8 cellular contexts compared by ENCODE assay signal in the genomic region with DNA sequence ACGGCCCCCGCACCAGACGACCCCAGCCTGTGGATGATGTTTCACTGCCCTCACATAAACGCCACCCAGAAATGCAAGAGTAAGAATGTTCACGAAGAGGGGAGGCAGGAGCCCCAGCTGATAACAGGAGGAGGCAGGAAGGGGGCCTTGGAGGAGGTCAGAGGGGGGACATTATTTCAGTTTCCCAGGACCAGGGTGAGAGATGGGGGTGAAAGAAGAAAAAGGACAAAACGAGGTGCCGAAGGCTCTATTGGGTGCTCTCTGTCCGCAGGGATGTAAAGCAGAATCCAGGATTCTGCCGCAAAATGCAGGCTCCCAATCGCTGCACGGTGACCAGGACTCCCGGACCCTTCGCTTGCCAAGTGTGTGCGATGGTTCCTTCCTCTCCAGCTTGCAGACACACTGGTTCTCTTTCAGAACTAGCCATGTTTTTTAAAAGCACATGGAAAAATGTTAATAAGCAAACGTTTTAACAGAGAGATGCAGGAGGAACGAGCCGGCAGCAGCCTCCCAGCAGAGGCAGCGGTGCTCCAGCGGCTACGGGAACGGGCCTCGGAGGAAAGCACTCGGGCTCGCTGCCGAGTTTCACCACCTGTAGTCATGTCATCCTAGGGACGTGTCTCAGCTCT. TPM values are rescaled to one million over a fixed set of nuclear protein-coding genes. Genes with fewer than 3 reads are reported as not detected.
DNase-seq lines count a peak whose midpoint lies in the region; ATAC-seq and TF ChIP-seq lines count a peak whose summit lies in the region.

No MANE protein-coding gene starts in this region.

- H3K4me3 ChIP-seq in effector memory CD4-positive, alpha-beta T cell (ENCODE audit: insufficient read depth, low read depth, low read length, poor library complexity, severe bottlenecking) = no peak overlapping the region

- no peaks in the 10 kb centered on the region for H3K9me3 ChIP-seq in CD4-positive, alpha-beta T cell (ENCODE audit: control insufficient read depth, low read length)
- H3K9me3 ChIP-seq in effector memory CD4-positive, alpha-beta T cell (ENCODE audit: control insufficient read depth, low read length) = no peaks in the 10 kb centered on the region

- H3K27me3 Mint-ChIP-seq in CD4-positive, alpha-beta T cell = no peaks in the 10 kb centered on the region
- peaks cover 44% of the 10 kb centered on the region for H3K27me3 Mint-ChIP-seq in neural crest cell (ENCODE audit: low read depth)

- CTCF ChIA-PET in CD4-positive, alpha-beta T cell (lab: Charles Lee) = interaction anchor here (0.8 to 3.0 kb wide), 16 partner anchors 10 to 787 kb away, joined by 3 to 32 read pairs (median 5); no protein-coding TSS in a partner anchor

- H3K4me1 ChIP-seq in effector memory CD4-positive, alpha-beta T cell (ENCODE audit: control insufficient read depth, insufficient read depth, low read length, poor library complexity, severe bottlenecking) = peaks cover 11% of the 10 kb centered on the region

- POLR2A ChIA-PET in CD4-positive, alpha-beta T cell (lab: Charles Lee) = interaction anchor here (0.7 to 3.2 kb wide), 11 partner anchors 14 to 191 kb away, joined by 3 to 11 read pairs (median 4); partner anchors contain the start of genes ATP5F1E and PRELID3B

- peaks cover 15% of the 10 kb centered on the region for H3K36me3 ChIP-seq in effector memory CD4-positive, alpha-beta T cell (ENCODE audit: control insufficient read depth, insufficient read depth, low read length)

- no peak for ATAC-seq in CD4-positive, alpha-beta T cell (ENCODE audit: poor library complexity)
- ATAC-seq in GM18498 (IDR thresholded peaks at IDR 0.05; ENCODE audit: unreplicated experiment) = no peak

- DNase-seq in CD4-positive, alpha-beta T cell = no peak
- DNase-seq in NCI-H2171 (lab: John Stamatoyannopoulos, UW) (peak; percentile 45), neural crest cell (ENCODE audit: low read depth, low spot score) (peak; percentile 27), DMS53 treated with DMSO at 0.1 percent for 48 hours (lab: John Stamatoyannopoulos, UW; ENCODE audit: unreplicated experiment) (no peak), NOMO-1 treated with DMSO at 0.1 percent for 48 hours (lab: John Stamatoyannopoulos, UW; ENCODE audit: unreplicated experiment) (no peak)
- no peak for DNase-seq in effector memory CD4-positive, alpha-beta T cell
- DNase-seq in central memory CD4-positive, alpha-beta T cell = no peak

- H3K27ac Mint-ChIP-seq in CD4-positive, alpha-beta T cell = peak overlapping the region; percentile 87
- H3K27ac Mint-ChIP-seq in neural crest cell (ENCODE audit: unreplicated experiment) = no peak overlapping the region

- TF ChIP-seq CTCF in CD4-positive, alpha-beta T cell (IDR thresholded peaks at IDR 0.05) = no peak
- TF ChIP-seq CTCF in neural crest cell (conservative IDR thresholded peaks at IDR 0.05) = no peak

- no peak overlapping the region for H3K27ac ChIP-seq in CD4-positive, alpha-beta T cell (ENCODE audit: low read depth, low read length)
- H3K27ac ChIP-seq in effector memory CD4-positive, alpha-beta T cell (ENCODE audit: insufficient read depth, low read length, poor library complexity, severe bottlenecking) = peak overlapping the region; percentile 56

- peak overlapping the region; percentile 56 for H3K4me3 Mint-ChIP-seq in CD4-positive, alpha-beta T cell
- H3K4me3 Mint-ChIP-seq in neural crest cell = peak overlapping the region; percentile 83

- peaks cover 51% of the 10 kb centered on the region for H3K36me3 Mint-ChIP-seq in CD4-positive, alpha-beta T cell (ENCODE audit: low read depth)
- no peaks in the 10 kb centered on the region for H3K36me3 Mint-ChIP-seq in neural crest cell (ENCODE audit: low read depth)

- H3K27me3 ChIP-seq in CD4-positive, alpha-beta T cell (ENCODE audit: control insufficient read depth, insufficient read depth, low read length) = no peaks in the 10 kb centered on the region
- H3K27me3 ChIP-seq in effector memory CD4-positive, alpha-beta T cell (replicated peaks; ENCODE audit: control insufficient read depth, insufficient read depth, low read length, poor library complexity, severe bottlenecking) = no peaks in the 10 kb centered on the region

- no peaks in the 10 kb centered on the region for H3K9me3 Mint-ChIP-seq in CD4-positive, alpha-beta T cell
- H3K9me3 Mint-ChIP-seq in neural crest cell = no peaks in the 10 kb centered on the region

- intact Hi-C loops in CD4-positive, alpha-beta T cell (cut with DNase I, micrococcal nuclease) = loop anchor here (1.0 to 5.0 kb wide), 8 partner anchors 30 to 571 kb away; partner anchors contain the start of genes STX16 (in 2 of the 2) and ZNF831 (in 1 of the 2)

- peaks cover 51% of the 10 kb centered on the region for H3K4me1 Mint-ChIP-seq in CD4-positive, alpha-beta T cell (ENCODE audit: low read depth)
- H3K4me1 Mint-ChIP-seq in neural crest cell = peaks cover 34% of the 10 kb centered on the region

RNA-seq across cellular contexts. Expression of gene ZNF831, which starts 59.5 kb away (rescaled TPM):
- 10 to 100 TPM; 24.9 to 25.9 TPM for total RNA-seq in CD4-positive, alpha-beta T cell
- not detected in 2 replicates for total RNA-seq in neural crest cell

Comparison
In these comparisons a context has a peak if more than half of its experiments do, and no peak if none do; other contexts are left out.
1. DNase-seq: peak in NCI-H2171 (single experiment) and neural crest cell (single experiment); none in CD4-positive, alpha-beta T cell (0 of 10), effector memory CD4-positive, alpha-beta T cell (0 of 3), central memory CD4-positive, alpha-beta T cell (single experiment), DMS53 treated with DMSO at 0.1 percent for 48 hours (single experiment) and NOMO-1 treated with DMSO at 0.1 percent for 48 hours (single experiment).
2. RNA of gene ZNF831, which starts 59.5 kb away (total RNA-seq): 24.9 to 25.9 TPM in CD4-positive, alpha-beta T cell; not detected in neural crest cell; every median in the first group is over 10 times any median in the second.